15 cellular contexts compared by ENCODE assay signal in genomic region chr11:117931331-117931950, GRCh38. TPM values are rescaled to one million over a fixed set of nuclear protein-coding genes. Genes with fewer than 3 reads are reported as not detected.
DNase-seq lines count a peak whose midpoint lies in the region; ATAC-seq and TF ChIP-seq lines count a peak whose summit lies in the region.
"Had no signal": no experiment of that assay in that cellular context is flagged by ENCODE, and none has a peak within 500 bp of the region (broad histone marks: within the 10 kb centered on the region; RNA-seq: fewer than 3 reads in every experiment).

No MANE protein-coding gene starts in this region.

- H3K4me3 Mint-ChIP-seq in activated T-cell treated with anti-CD3 and anti-CD28 coated beads, Interleukin-2, amount 50 U/mL, for 24 hours, result peak overlapping the region; percentile 30
- peak overlapping the region; percentile 42 to 77 (median 67) for H3K4me3 Mint-ChIP-seq in immature natural killer cell
- H3K4me3 Mint-ChIP-seq in stimulated activated naive B cell treated with anti-CD40 and anti-IgM and Interleukin-4, amounts not matched to agents 10 μg/mL and 1 μg/mL and 100 μg/mL, for 72 hours, result peak overlapping the region; percentile 42 to 43

- H3K4me1 ChIP-seq in RWPE2 (ENCODE audit: insufficient read depth, poor library complexity, severe bottlenecking), result peaks cover 7% of the 10 kb centered on the region

- peak overlapping the region; percentile 96 for H3K27ac Mint-ChIP-seq in activated T-cell treated with anti-CD3 and anti-CD28 coated beads, Interleukin-2, amount 50 U/mL, for 24 hours
- H3K27ac Mint-ChIP-seq in immature natural killer cell, result peak overlapping the region in 3 of 6 donors; percentile 48 to 60 (median 58)
- peak overlapping the region; percentile 96 for H3K27ac Mint-ChIP-seq in stimulated activated naive B cell treated with anti-CD40 and anti-IgM and Interleukin-4, amounts not matched to agents 10 μg/mL and 1 μg/mL and 100 μg/mL, for 72 hours

- H3K36me3 Mint-ChIP-seq in activated T-cell treated with anti-CD3 and anti-CD28 coated beads, Interleukin-2, amount 50 U/mL, for 24 hours (ENCODE audit: low read depth), result no peaks in the 10 kb centered on the region
- H3K36me3 Mint-ChIP-seq in immature natural killer cell, result no peaks in the 10 kb centered on the region
- H3K36me3 Mint-ChIP-seq in stimulated activated naive B cell treated with anti-CD40 and anti-IgM and Interleukin-4, amounts not matched to agents 10 μg/mL and 1 μg/mL and 100 μg/mL, for 72 hours, result peaks cover 0 to 7% of the 10 kb centered on the region in 2 donors

- peak; percentile 37 for DNase-seq in activated T-cell treated with anti-CD3 and anti-CD28 coated beads, Interleukin-2, amount 50 U/mL, for 24 hours
- no peak for DNase-seq in activated T-cell treated with anti-CD3 and anti-CD28 coated beads for 4 hours
- DNase-seq in RWPE2 (ENCODE audit: low spot score), result peak; percentile 36
- no peak for DNase-seq in immature natural killer cell
- no peak for DNase-seq in stimulated activated naive B cell treated with anti-CD40 and anti-IgM and Interleukin-4, amounts not matched to agents 10 μg/mL and 1 μg/mL and 100 μg/mL, for 72 hours
- no peak for DNase-seq in NCI-H1092 treated with DMSO at 0.1 percent for 48 hours (lab: John Stamatoyannopoulos, UW)
- DNase-seq in SKM-1 treated with dmso at 0.1 percent for 144 hours (lab: John Stamatoyannopoulos, UW; ENCODE audit: unreplicated experiment), result no peak
- DNase-seq: ACHN; activated CD4-positive, alpha-beta T cell treated with anti-CD3 and anti-CD28 coated beads for 1 hour; NCI-H187 treated with DMSO at 0.1 percent for 48 hours; NCI-H524; small intestine had no signal

- H3K4me1 Mint-ChIP-seq in activated T-cell treated with anti-CD3 and anti-CD28 coated beads, Interleukin-2, amount 50 U/mL, for 24 hours (ENCODE audit: low read depth), result peaks cover 70% of the 10 kb centered on the region
- H3K4me1 Mint-ChIP-seq in immature natural killer cell, result peaks cover 46 to 56% of the 10 kb centered on the region in 2 donors
- H3K4me1 Mint-ChIP-seq in stimulated activated naive B cell treated with anti-CD40 and anti-IgM and Interleukin-4, amounts not matched to agents 10 μg/mL and 1 μg/mL and 100 μg/mL, for 72 hours, result peaks cover 45 to 86% of the 10 kb centered on the region in 2 donors

- no peaks in the 10 kb centered on the region for H3K36me3 ChIP-seq in RWPE2 (ENCODE audit: low read depth)

- no peaks in the 10 kb centered on the region for H3K27me3 Mint-ChIP-seq in activated T-cell treated with anti-CD3 and anti-CD28 coated beads, Interleukin-2, amount 50 U/mL, for 24 hours
- H3K27me3 Mint-ChIP-seq in immature natural killer cell (ENCODE audit: low read depth in 3 of 3), result peaks cover 1 to 3% (median 2%) of the 10 kb centered on the region in 3 donors
- H3K27me3 Mint-ChIP-seq in stimulated activated naive B cell treated with anti-CD40 and anti-IgM and Interleukin-4, amounts not matched to agents 10 μg/mL and 1 μg/mL and 100 μg/mL, for 72 hours, result no peaks in the 10 kb centered on the region

- no peak for ATAC-seq in RWPE2 (ENCODE audit: low read depth)
- ATAC-seq in stimulated activated naive B cell treated with anti-CD40 and anti-IgM and Interleukin-4, amounts not matched to agents 10 μg/mL and 1 μg/mL and 100 μg/mL, for 72 hours (replicated peaks), result no peak
- ATAC-seq in HG02759 (IDR thresholded peaks at IDR 0.05; ENCODE audit: unreplicated experiment), result no peak

- H3K9me3 Mint-ChIP-seq in activated T-cell treated with anti-CD3 and anti-CD28 coated beads, Interleukin-2, amount 50 U/mL, for 24 hours, result no peaks in the 10 kb centered on the region
- no peaks in the 10 kb centered on the region for H3K9me3 Mint-ChIP-seq in immature natural killer cell
- H3K9me3 Mint-ChIP-seq in stimulated activated naive B cell treated with anti-CD40 and anti-IgM and Interleukin-4, amounts not matched to agents 10 μg/mL and 1 μg/mL and 100 μg/mL, for 72 hours, result no peaks in the 10 kb centered on the region

- TF ChIP-seq CTCF in RWPE2 (IDR thresholded peaks at IDR 0.05; ENCODE audit: poor library complexity, severe bottlenecking), result no peak

- H3K27me3 ChIP-seq in RWPE2 (ENCODE audit: insufficient read depth, poor library complexity, severe bottlenecking), result no peaks in the 10 kb centered on the region
- H3K27me3 ChIP-seq: hepatocyte had no signal

- H3K9me3 ChIP-seq in RWPE2 (ENCODE audit: severe bottlenecking), result no peaks in the 10 kb centered on the region

- no peak overlapping the region for H3K4me3 ChIP-seq in RWPE2 (ENCODE audit: severe bottlenecking)
- H3K4me3 ChIP-seq: hepatocyte had no signal

- H3K27ac ChIP-seq in RWPE2 (ENCODE audit: poor library complexity, severe bottlenecking), result no peak overlapping the region
- H3K27ac ChIP-seq: hepatocyte, RWPE1 had no signal

RNA-seq across cellular contexts. Expression of gene TMPRSS13, which starts 2.2 kb away (rescaled TPM):
- polyA plus RNA-seq in immature natural killer cell, result under 1 TPM in 2 of 3 donors, not detected in 1; 0.20 to 0.31 TPM

RNA-seq across cellular contexts. Expression of gene IL10RA, which starts 54.8 kb away (rescaled TPM):
- 100 to 1,000 TPM; 215 to 460 (median 264) TPM for polyA plus RNA-seq in immature natural killer cell

RNA-seq across cellular contexts. Expression of gene FXYD6, which starts 55.0 kb away (rescaled TPM):
- not detected for polyA plus RNA-seq in immature natural killer cell

Comparison
In these comparisons a context has a peak if more than half of its experiments do, and no peak if none do; other contexts are left out.
1. DNase-seq: peak in activated T-cell treated with anti-CD3 and anti-CD28 coated beads, Interleukin-2, amount 50 U/mL, for 24 hours (single experiment) and RWPE2 (single experiment); none in activated T-cell treated with anti-CD3 and anti-CD28 coated beads for 4 hours (single experiment), immature natural killer cell (0 of 3), stimulated activated naive B cell treated with anti-CD40 and anti-IgM and Interleukin-4, amounts not matched to agents 10 μg/mL and 1 μg/mL and 100 μg/mL, for 72 hours (single experiment), NCI-H1092 treated with DMSO at 0.1 percent for 48 hours (single experiment) and SKM-1 treated with dmso at 0.1 percent for 144 hours (single experiment).
2. Peak in every context shown above with its lines, with median percentiles within 50 percentile points of each other: H3K4me3 Mint-ChIP-seq.